9 cellular contexts compared by ENCODE assay signal in the genomic region with DNA sequence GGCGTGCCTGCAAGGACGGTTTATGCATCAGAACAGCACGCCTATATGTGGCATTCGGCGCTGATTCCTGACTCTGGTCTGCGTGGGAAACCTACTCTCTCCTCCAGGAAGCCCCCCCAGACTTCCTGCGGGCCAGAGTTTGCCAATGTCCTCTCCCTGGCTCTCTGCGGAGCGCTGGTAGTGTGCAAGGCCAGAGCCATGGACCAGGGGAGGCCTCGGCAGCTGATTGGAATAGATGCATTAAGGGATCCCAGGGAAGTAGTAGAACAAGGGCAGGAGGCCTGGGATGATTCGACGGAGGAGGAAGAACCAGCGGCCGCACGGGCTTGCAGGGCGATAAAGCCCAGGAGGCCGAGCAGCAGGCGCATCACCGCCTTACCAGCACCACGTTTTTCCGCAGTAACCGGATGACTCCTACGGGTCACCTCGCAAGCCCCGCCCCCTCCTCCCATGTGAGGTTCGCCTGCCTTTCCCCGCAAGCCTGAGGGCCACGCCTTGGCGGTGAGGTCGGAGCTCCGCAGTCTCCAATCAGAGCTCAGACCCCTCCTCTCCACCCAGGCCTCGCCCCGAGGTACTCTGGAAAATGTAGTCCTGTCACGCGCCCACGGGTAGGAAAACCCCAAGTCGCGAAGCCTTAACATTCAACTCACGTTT. TPM values are rescaled to one million over a fixed set of nuclear protein-coding genes. Genes with fewer than 3 reads are reported as not detected.
A peak's percentile ranks its signal among the peaks of the same experiment; 100 is the strongest.
DNase-seq lines count a peak whose midpoint lies in the region; ATAC-seq lines count a peak whose summit lies in the region.
"Had no signal": no experiment of that assay in that cellular context is flagged by ENCODE, and none has a peak within 500 bp of the region (broad histone marks: within the 10 kb centered on the region; RNA-seq: fewer than 3 reads in every experiment).

No MANE protein-coding gene starts in this region.

- DNase-seq in HK-2 (ENCODE audit: unreplicated experiment) = peak; percentile 91
- peak; percentile 55 to 77 for DNase-seq in activated CD4-positive, alpha-beta T cell treated with anti-CD3 and anti-CD28 coated beads for 24 hours (ENCODE audit: low read depth in 2 of 2)
- DNase-seq in dermis microvascular lymphatic vessel endothelial cell (ENCODE audit: low read depth in 2 of 2) = peak; percentile 63 to 86
- DNase-seq in medulla oblongata (ENCODE audit: extremely low spot score) = peak; percentile 81
- DNase-seq in stimulated activated CD8-positive, alpha-beta memory T cell treated with anti-CD3 and anti-CD28 coated beads, Interleukin-4, amount 100 ng/mL, for 4 hours (ENCODE audit: low read depth in 2 of 2, low spot score in 1 of 2) = peak; percentile 50 to 83
- no peak for DNase-seq in DMS53 treated with DMSO at 0.1 percent for 48 hours (lab: John Stamatoyannopoulos, UW; ENCODE audit: unreplicated experiment)

- no peak for ATAC-seq in GM18868 (IDR thresholded peaks at IDR 0.05; ENCODE audit: unreplicated experiment)
- ATAC-seq in HG02885 (IDR thresholded peaks at IDR 0.05; ENCODE audit: poor library complexity, unreplicated experiment) = no peak

RNA-seq across cellular contexts. Expression of a gene that starts 5.0 kb away (rescaled TPM):
- 1.3 and 2.1 TPM in 2 replicates for total RNA-seq in dermis microvascular lymphatic vessel endothelial cell

RNA-seq across cellular contexts. Expression of a gene that starts 8.6 kb away (rescaled TPM):
- total RNA-seq in dermis microvascular lymphatic vessel endothelial cell = under 0.01 and 0.13 TPM in 2 replicates

RNA-seq across cellular contexts. Expression of a gene that starts 42.1 kb away (rescaled TPM):
- total RNA-seq in dermis microvascular lymphatic vessel endothelial cell = not detected in 2 replicates
- total RNA-seq: thoracic aorta had no signal
